ENCODE assay signal across 1 cellular context in the genomic region with DNA sequence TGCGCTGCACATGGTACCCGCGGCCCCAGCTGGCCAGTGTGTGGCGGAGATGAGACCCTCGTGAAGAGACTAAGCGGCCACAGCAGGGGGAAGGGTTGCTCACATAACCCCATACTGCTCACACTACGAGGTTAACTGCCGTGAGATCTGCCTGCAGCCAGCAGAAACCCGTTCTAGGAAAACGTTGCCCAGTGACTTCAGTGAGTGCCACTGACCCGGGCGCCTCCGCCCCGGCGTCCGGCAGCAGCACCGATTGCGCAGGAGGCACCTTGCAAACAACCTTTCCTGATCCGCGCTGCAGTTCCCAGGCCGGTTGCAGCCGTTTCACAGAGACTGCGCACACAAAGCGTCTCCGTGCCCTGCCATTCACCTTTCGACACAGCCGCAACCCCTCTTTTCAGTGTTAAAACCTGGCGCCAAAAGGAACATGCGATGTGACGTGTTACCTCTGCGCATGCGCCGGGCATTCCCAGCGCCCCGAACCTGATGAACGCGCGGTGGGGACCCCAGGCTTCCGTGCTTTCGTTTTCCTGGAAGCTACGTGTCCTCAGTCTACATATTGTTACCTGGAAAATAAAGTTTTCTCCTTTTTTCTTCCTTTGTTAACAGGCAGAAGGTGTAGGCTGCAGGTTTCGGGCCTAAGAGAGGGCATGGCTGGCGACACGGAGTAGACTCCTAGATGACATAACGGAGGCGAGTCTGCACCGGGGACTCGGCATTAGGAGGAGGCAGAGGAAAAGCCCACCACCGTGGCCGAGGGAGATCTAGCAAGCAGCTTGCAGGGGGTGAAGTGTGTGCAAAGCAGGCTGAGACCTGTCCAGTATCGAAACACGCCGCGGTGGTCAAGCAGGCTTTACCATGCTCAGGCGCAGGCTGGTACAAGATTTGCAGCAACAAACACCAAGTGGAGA.
TF ChIP-seq lines count a peak whose summit lies in the region.

No MANE protein-coding gene starts in this region.

TF ChIP-seq in HepG2, 621 proteins besides CTCF, POLR2A, EP300 and RAD21 (continued from another document and continues in another):
- no peak for TF ChIP-seq AHDC1 (CRISPR knock-in tag; IDR thresholded peaks at IDR 0.05; ENCODE audit: borderline replicate concordance)
- TF ChIP-seq ETV6 (CRISPR knock-in tag; conservative IDR thresholded peaks at IDR 0.05), result no peak
- TF ChIP-seq ZNF703 (CRISPR knock-in tag; IDR thresholded peaks at IDR 0.05; ENCODE audit: borderline replicate concordance), result 0 out of 2 replicates have a peak, but pooled peaks have one; percentile 25
- no peak for TF ChIP-seq FOXA3 (CRISPR knock-in tag; IDR thresholded peaks at IDR 0.05)
- peak; percentile 57 for TF ChIP-seq UBTF (CRISPR knock-in tag; IDR thresholded peaks at IDR 0.05)
- no peak for TF ChIP-seq ZNF17 (CRISPR knock-in tag; IDR thresholded peaks at IDR 0.05)
- TF ChIP-seq ZBTB2 (CRISPR knock-in tag; IDR thresholded peaks at IDR 0.05; ENCODE audit: low read depth), result 0 out of 2 replicates have a peak, but pooled peaks have one; percentile 19
- TF ChIP-seq HNRNPLL (IDR thresholded peaks at IDR 0.05; ENCODE audit: low read depth, low read length, poor library complexity, severe bottlenecking), result peak; percentile 82
- no peak for TF ChIP-seq JUND (CRISPR knock-in tag; IDR thresholded peaks at IDR 0.05)
- TF ChIP-seq, protein P1, sequence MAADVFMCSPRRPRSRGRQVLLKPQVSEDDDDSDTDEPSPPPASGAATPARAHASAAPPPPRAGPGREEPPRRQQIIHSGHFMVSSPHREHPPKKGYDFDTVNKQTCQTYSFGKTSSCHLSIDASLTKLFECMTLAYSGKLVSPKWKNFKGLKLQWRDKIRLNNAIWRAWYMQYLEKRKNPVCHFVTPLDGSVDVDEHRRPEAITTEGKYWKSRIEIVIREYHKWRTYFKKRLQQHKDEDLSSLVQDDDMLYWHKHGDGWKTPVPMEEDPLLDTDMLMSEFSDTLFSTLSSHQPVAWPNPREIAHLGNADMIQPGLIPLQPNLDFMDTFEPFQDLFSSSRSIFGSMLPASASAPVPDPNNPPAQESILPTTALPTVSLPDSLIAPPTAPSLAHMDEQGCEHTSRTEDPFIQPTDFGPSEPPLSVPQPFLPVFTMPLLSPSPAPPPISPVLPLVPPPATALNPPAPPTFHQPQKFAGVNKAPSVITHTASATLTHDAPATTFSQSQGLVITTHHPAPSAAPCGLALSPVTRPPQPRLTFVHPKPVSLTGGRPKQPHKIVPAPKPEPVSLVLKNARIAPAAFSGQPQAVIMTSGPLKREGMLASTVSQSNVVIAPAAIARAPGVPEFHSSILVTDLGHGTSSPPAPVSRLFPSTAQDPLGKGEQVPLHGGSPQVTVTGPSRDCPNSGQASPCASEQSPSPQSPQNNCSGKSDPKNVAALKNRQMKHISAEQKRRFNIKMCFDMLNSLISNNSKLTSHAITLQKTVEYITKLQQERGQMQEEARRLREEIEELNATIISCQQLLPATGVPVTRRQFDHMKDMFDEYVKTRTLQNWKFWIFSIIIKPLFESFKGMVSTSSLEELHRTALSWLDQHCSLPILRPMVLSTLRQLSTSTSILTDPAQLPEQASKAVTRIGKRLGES (CRISPR knock-in tag; IDR thresholded peaks at IDR 0.05; ENCODE audit: borderline replicate concordance), result 0 out of 2 replicates have a peak, but pooled peaks have one; percentile 30
- peak; percentile 77 for TF ChIP-seq SALL1 (CRISPR knock-in tag; IDR thresholded peaks at IDR 0.05)
- TF ChIP-seq SMAD1 (CRISPR knock-in tag; IDR thresholded peaks at IDR 0.05; ENCODE audit: borderline replicate concordance, low read depth), result 0 out of 2 replicates have a peak, but pooled peaks have one; percentile 15
- no peak for TF ChIP-seq RFX1 (IDR thresholded peaks at IDR 0.05)
- TF ChIP-seq JUNB (CRISPR knock-in tag; IDR thresholded peaks at IDR 0.05; ENCODE audit: borderline replicate concordance), result peak; percentile 62; the same call in 1 of the 2 replicates
- peak; percentile 56 for TF ChIP-seq CEBPB (IDR thresholded peaks at IDR 0.05; ENCODE audit: borderline replicate concordance, low read depth, low read length)
- no peak for TF ChIP-seq ZNF326 (CRISPR knock-in tag; IDR thresholded peaks at IDR 0.05; ENCODE audit: borderline replicate concordance)
- TF ChIP-seq, protein P2, sequence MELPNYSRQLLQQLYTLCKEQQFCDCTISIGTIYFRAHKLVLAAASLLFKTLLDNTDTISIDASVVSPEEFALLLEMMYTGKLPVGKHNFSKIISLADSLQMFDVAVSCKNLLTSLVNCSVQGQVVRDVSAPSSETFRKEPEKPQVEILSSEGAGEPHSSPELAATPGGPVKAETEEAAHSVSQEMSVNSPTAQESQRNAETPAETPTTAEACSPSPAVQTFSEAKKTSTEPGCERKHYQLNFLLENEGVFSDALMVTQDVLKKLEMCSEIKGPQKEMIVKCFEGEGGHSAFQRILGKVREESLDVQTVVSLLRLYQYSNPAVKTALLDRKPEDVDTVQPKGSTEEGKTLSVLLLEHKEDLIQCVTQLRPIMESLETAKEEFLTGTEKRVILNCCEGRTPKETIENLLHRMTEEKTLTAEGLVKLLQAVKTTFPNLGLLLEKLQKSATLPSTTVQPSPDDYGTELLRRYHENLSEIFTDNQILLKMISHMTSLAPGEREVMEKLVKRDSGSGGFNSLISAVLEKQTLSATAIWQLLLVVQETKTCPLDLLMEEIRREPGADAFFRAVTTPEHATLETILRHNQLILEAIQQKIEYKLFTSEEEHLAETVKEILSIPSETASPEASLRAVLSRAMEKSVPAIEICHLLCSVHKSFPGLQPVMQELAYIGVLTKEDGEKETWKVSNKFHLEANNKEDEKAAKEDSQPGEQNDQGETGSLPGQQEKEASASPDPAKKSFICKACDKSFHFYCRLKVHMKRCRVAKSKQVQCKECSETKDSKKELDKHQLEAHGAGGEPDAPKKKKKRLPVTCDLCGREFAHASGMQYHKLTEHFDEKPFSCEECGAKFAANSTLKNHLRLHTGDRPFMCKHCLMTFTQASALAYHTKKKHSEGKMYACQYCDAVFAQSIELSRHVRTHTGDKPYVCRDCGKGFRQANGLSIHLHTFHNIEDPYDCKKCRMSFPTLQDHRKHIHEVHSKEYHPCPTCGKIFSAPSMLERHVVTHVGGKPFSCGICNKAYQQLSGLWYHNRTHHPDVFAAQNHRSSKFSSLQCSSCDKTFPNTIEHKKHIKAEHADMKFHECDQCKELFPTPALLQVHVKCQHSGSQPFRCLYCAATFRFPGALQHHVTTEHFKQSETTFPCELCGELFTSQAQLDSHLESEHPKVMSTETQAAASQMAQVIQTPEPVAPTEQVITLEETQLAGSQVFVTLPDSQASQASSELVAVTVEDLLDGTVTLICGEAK (IDR thresholded peaks at IDR 0.05), result no peak
- TF ChIP-seq, protein P2 (CRISPR knock-in tag; IDR thresholded peaks at IDR 0.05), result no peak
- TF ChIP-seq HES4 (CRISPR knock-in tag; IDR thresholded peaks at IDR 0.05; ENCODE audit: borderline replicate concordance), result no peak
- TF ChIP-seq CBX2 (IDR thresholded peaks at IDR 0.05; ENCODE audit: low read depth, low read length), result no peak
- no peak for TF ChIP-seq CBX2 (CRISPR knock-in tag; IDR thresholded peaks at IDR 0.05; ENCODE audit: low read depth)
- 0 out of 2 replicates have a peak, but pooled peaks have one; percentile 35 for TF ChIP-seq ZNF614 (CRISPR knock-in tag; IDR thresholded peaks at IDR 0.05; ENCODE audit: borderline replicate concordance)
- peak; percentile 60; the same call in 1 of the 2 replicates for TF ChIP-seq PHF21A (CRISPR knock-in tag; IDR thresholded peaks at IDR 0.05)
- no peak for TF ChIP-seq CHD2 (IDR thresholded peaks at IDR 0.05; ENCODE audit: low read depth, low read length)
- TF ChIP-seq ZMYM4 (CRISPR knock-in tag; IDR thresholded peaks at IDR 0.05), result peak; percentile 75; the same call in 1 of the 2 replicates
- TF ChIP-seq ZNF512 (CRISPR knock-in tag; IDR thresholded peaks at IDR 0.05), result no peak
